In genomic region chr13:35499131-35500051, GRCh38 we compare ENCODE assay signal across 2 cellular contexts.
TF ChIP-seq lines count a peak whose summit lies in the region.

No MANE protein-coding gene starts in this region.

TF ChIP-seq in SK-N-SH treated with all-trans-retinoic acid at 6 μM for 48 hours, 23 proteins besides CTCF, POLR2A, EP300 and RAD21 (continued from another document):
- TF ChIP-seq PPARA (CRISPR knock-in tag; IDR thresholded peaks at IDR 0.05; ENCODE audit: borderline replicate concordance) (no peak), ISL1 (CRISPR knock-in tag; IDR thresholded peaks at IDR 0.05) (no peak), GLIS3 (CRISPR knock-in tag; IDR thresholded peaks at IDR 0.05) (no peak), ZNF565 (CRISPR knock-in tag; conservative IDR thresholded peaks at IDR 0.05; ENCODE audit: low read depth) (no peak), ESRRG (CRISPR knock-in tag; IDR thresholded peaks at IDR 0.05) (no peak), ZC3H10 (CRISPR knock-in tag; IDR thresholded peaks at IDR 0.05) (no peak), CSDC2 (CRISPR knock-in tag; IDR thresholded peaks at IDR 0.05) (no peak), ZNF8 (CRISPR knock-in tag; IDR thresholded peaks at IDR 0.05) (no peak), RARB (CRISPR knock-in tag; IDR thresholded peaks at IDR 0.05) (no peak), CSRNP3 (CRISPR knock-in tag; IDR thresholded peaks at IDR 0.05) (no peak), TOX (CRISPR knock-in tag; IDR thresholded peaks at IDR 0.05; ENCODE audit: borderline replicate concordance) (no peak), SNAI2 (CRISPR knock-in tag; IDR thresholded peaks at IDR 0.05) (no peak), ZFP30 (CRISPR knock-in tag; IDR thresholded peaks at IDR 0.05) (no peak)
- TF ChIP-seq, protein P1, sequence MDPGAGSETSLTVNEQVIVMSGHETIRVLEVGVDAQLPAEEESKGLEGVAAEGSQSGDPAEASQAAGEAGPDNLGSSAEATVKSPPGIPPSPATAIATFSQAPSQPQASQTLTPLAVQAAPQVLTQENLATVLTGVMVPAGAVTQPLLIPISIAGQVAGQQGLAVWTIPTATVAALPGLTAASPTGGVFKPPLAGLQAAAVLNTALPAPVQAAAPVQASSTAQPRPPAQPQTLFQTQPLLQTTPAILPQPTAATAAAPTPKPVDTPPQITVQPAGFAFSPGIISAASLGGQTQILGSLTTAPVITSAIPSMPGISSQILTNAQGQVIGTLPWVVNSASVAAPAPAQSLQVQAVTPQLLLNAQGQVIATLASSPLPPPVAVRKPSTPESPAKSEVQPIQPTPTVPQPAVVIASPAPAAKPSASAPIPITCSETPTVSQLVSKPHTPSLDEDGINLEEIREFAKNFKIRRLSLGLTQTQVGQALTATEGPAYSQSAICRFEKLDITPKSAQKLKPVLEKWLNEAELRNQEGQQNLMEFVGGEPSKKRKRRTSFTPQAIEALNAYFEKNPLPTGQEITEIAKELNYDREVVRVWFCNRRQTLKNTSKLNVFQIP (CRISPR knock-in tag; IDR thresholded peaks at IDR 0.05; ENCODE audit: borderline replicate concordance, low read depth) = no peak
- TF ChIP-seq, protein P2, sequence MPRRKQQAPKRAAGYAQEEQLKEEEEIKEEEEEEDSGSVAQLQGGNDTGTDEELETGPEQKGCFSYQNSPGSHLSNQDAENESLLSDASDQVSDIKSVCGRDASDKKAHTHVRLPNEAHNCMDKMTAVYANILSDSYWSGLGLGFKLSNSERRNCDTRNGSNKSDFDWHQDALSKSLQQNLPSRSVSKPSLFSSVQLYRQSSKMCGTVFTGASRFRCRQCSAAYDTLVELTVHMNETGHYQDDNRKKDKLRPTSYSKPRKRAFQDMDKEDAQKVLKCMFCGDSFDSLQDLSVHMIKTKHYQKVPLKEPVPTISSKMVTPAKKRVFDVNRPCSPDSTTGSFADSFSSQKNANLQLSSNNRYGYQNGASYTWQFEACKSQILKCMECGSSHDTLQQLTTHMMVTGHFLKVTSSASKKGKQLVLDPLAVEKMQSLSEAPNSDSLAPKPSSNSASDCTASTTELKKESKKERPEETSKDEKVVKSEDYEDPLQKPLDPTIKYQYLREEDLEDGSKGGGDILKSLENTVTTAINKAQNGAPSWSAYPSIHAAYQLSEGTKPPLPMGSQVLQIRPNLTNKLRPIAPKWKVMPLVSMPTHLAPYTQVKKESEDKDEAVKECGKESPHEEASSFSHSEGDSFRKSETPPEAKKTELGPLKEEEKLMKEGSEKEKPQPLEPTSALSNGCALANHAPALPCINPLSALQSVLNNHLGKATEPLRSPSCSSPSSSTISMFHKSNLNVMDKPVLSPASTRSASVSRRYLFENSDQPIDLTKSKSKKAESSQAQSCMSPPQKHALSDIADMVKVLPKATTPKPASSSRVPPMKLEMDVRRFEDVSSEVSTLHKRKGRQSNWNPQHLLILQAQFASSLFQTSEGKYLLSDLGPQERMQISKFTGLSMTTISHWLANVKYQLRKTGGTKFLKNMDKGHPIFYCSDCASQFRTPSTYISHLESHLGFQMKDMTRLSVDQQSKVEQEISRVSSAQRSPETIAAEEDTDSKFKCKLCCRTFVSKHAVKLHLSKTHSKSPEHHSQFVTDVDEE (CRISPR knock-in tag; IDR thresholded peaks at IDR 0.05) = no peak
- TF ChIP-seq, protein P3, sequence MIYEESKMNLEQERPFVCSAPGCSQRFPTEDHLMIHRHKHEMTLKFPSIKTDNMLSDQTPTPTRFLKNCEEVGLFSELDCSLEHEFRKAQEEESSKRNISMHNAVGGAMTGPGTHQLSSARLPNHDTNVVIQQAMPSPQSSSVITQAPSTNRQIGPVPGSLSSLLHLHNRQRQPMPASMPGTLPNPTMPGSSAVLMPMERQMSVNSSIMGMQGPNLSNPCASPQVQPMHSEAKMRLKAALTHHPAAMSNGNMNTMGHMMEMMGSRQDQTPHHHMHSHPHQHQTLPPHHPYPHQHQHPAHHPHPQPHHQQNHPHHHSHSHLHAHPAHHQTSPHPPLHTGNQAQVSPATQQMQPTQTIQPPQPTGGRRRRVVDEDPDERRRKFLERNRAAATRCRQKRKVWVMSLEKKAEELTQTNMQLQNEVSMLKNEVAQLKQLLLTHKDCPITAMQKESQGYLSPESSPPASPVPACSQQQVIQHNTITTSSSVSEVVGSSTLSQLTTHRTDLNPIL (CRISPR knock-in tag; IDR thresholded peaks at IDR 0.05; ENCODE audit: low read depth) = no peak

TF ChIP-seq in SK-N-SH, 30 proteins besides CTCF, POLR2A, EP300 and RAD21 (continued from another document):
- TF ChIP-seq TCF12 (IDR thresholded peaks at IDR 0.05) = no peak
- no peak for TF ChIP-seq FOXJ3 (CRISPR knock-in tag; IDR thresholded peaks at IDR 0.05)
- TF ChIP-seq RXRA (IDR thresholded peaks at IDR 0.05; ENCODE audit: borderline replicate concordance, low read depth) = no peak
- TF ChIP-seq GABPA (IDR thresholded peaks at IDR 0.05; ENCODE audit: low read depth) = no peak
- no peak for TF ChIP-seq REST (IDR thresholded peaks at IDR 0.05; ENCODE audit: low read depth, low read length)
- no peak for TF ChIP-seq ZBTB33 (IDR thresholded peaks at IDR 0.05; ENCODE audit: borderline replicate concordance, low read depth)
- no peak for TF ChIP-seq CHD2 (IDR thresholded peaks at IDR 0.05; ENCODE audit: low read length, partially characterized antibody)
- TF ChIP-seq TEAD4 (IDR thresholded peaks at IDR 0.05; ENCODE audit: borderline replicate concordance, insufficient read depth) = no peak
